In the genomic region with DNA sequence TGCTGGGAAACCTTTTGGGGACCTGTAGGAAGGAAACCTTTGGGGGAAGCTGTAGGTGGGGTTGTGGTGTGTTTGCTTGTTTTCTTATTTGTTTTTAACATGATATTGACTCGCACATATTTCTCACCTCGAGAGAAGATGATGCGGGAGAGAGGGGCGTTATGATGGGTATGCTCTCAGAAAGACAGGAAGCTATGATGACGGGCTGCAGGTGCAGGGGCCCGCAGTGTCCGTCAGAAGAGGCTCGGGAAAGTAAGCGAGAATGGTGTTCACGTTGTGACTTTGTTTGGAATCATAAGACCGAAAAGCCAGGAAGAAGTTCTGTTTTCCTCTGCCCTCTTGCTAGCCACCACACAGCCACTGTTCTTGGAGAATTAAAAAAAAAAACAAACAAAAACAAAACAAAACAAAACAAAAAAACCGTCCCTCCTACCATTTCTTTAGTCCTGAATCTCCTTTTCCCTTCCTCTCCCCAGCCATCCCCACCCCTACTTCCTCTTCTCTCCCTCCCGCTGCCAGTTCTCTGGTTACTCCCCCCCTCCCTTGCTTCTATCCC, we compare ENCODE assay signal across 9 cellular contexts. TPM values are rescaled to one million over a fixed set of nuclear protein-coding genes. Genes with fewer than 3 reads are reported as not detected.
A peak's percentile ranks its signal among the peaks of the same experiment; 100 is the strongest.
DNase-seq lines count a peak whose midpoint lies in the region; ATAC-seq and TF ChIP-seq lines count a peak whose summit lies in the region.
"Had no signal": no experiment of that assay in that cellular context is flagged by ENCODE, and none has a peak within 500 bp of the region (broad histone marks: within the 10 kb centered on the region; RNA-seq: fewer than 3 reads in every experiment).

No MANE protein-coding gene starts in this region.

- H3K27ac Mint-ChIP-seq in activated naive CD8-positive, alpha-beta T cell treated with anti-CD3 and anti-CD28 coated beads, Interleukin-2, amount 50 U/mL, for 24 hours = no peak overlapping the region
- no peak overlapping the region for H3K27ac Mint-ChIP-seq in activated T-helper 2 cell treated with anti-CD3 and anti-CD28 coated beads, Interferon-gamma antibody, Interleukin-2, Interleukin-4, amounts not matched to agents 10 μg/mL and 5 μg/mL and 100 μg/mL, durations not matched to agents 14 hours and 24 hours and 36 hours

- no peaks in the 10 kb centered on the region for H3K36me3 Mint-ChIP-seq in activated naive CD8-positive, alpha-beta T cell treated with anti-CD3 and anti-CD28 coated beads, Interleukin-2, amount 50 U/mL, for 24 hours (ENCODE audit: low read depth)
- no peaks in the 10 kb centered on the region for H3K36me3 Mint-ChIP-seq in activated T-helper 2 cell treated with anti-CD3 and anti-CD28 coated beads, Interferon-gamma antibody, Interleukin-2, Interleukin-4, amounts not matched to agents 10 μg/mL and 5 μg/mL and 100 μg/mL, durations not matched to agents 14 hours and 24 hours and 36 hours (ENCODE audit: low read depth)

- H3K27me3 Mint-ChIP-seq in activated naive CD8-positive, alpha-beta T cell treated with anti-CD3 and anti-CD28 coated beads, Interleukin-2, amount 50 U/mL, for 24 hours = peaks cover 53% of the 10 kb centered on the region
- peaks cover 60% of the 10 kb centered on the region for H3K27me3 Mint-ChIP-seq in activated T-helper 2 cell treated with anti-CD3 and anti-CD28 coated beads, Interferon-gamma antibody, Interleukin-2, Interleukin-4, amounts not matched to agents 10 μg/mL and 5 μg/mL and 100 μg/mL, durations not matched to agents 14 hours and 24 hours and 36 hours (ENCODE audit: low read depth)

- TF ChIP-seq POLR2A in lower leg skin (IDR thresholded peaks at IDR 0.05) = no peak

- H3K27ac ChIP-seq in cardiac muscle cell (no peak overlapping the region), upper lobe of right lung (peak overlapping the region; percentile 63)

- intact Hi-C loops in cardiac septum (cut with DNase I) (no loop called here), lower leg skin (cut with DNase I; ENCODE audit: low total_unique reads) (no loop called here), upper lobe of right lung (cut with DNase I) (no loop called here)
- intact Hi-C loops in activated T-helper 2 cell treated with anti-CD3 and anti-CD28 coated beads, Interferon-gamma antibody, Interleukin-2, Interleukin-4, amounts not matched to agents 10 μg/mL and 5 μg/mL and 100 μg/mL, durations not matched to agents 14 hours and 24 hours and 36 hours (cut with micrococcal nuclease) = loop anchor here (10.0 kb wide), 1 partner anchor 765 kb away; the partner anchor contains the start of gene FGF5

- peaks cover 6% of the 10 kb centered on the region for H3K4me1 ChIP-seq in cardiac muscle cell (ENCODE audit: low read depth)
- peaks cover 7% of the 10 kb centered on the region for H3K4me1 ChIP-seq in upper lobe of right lung

- peaks cover 15% of the 10 kb centered on the region for H3K4me1 Mint-ChIP-seq in activated naive CD8-positive, alpha-beta T cell treated with anti-CD3 and anti-CD28 coated beads, Interleukin-2, amount 50 U/mL, for 24 hours
- H3K4me1 Mint-ChIP-seq in activated T-helper 2 cell treated with anti-CD3 and anti-CD28 coated beads, Interferon-gamma antibody, Interleukin-2, Interleukin-4, amounts not matched to agents 10 μg/mL and 5 μg/mL and 100 μg/mL, durations not matched to agents 14 hours and 24 hours and 36 hours (ENCODE audit: low read depth) = peaks cover 1% of the 10 kb centered on the region

- peaks cover 100% of the 10 kb centered on the region for H3K27me3 ChIP-seq in cardiac muscle cell
- peaks cover 35% of the 10 kb centered on the region for H3K27me3 ChIP-seq in upper lobe of right lung

- H3K4me3 Mint-ChIP-seq in activated naive CD8-positive, alpha-beta T cell treated with anti-CD3 and anti-CD28 coated beads, Interleukin-2, amount 50 U/mL, for 24 hours = peak overlapping the region; percentile 80
- H3K4me3 Mint-ChIP-seq in activated T-helper 2 cell treated with anti-CD3 and anti-CD28 coated beads, Interferon-gamma antibody, Interleukin-2, Interleukin-4, amounts not matched to agents 10 μg/mL and 5 μg/mL and 100 μg/mL, durations not matched to agents 14 hours and 24 hours and 36 hours (ENCODE audit: low read depth) = no peak overlapping the region

- TF ChIP-seq CTCF in cardiac muscle cell (IDR thresholded peaks at IDR 0.05; ENCODE audit: low read depth, low read length) = no peak
- no peak for TF ChIP-seq CTCF in lower leg skin (IDR thresholded peaks at IDR 0.05)
- TF ChIP-seq CTCF in upper lobe of right lung (IDR thresholded peaks at IDR 0.05) = no peak

- DNase-seq in cardiac muscle cell (ENCODE audit: low read depth in 1 of 2, low spot score in 1 of 2) (no peak), cardiac septum (ENCODE audit: low spot score) (no peak), lower leg skin (ENCODE audit: low spot score in 2 of 2) (no peak), upper lobe of right lung (no peak), left lobe of liver (ENCODE audit: low spot score) (no peak)
- DNase-seq in activated naive CD8-positive, alpha-beta T cell treated with anti-CD3 and anti-CD28 coated beads, Interleukin-2, amount 50 U/mL, for 24 hours = no peak
- no peak for DNase-seq in activated T-helper 2 cell treated with anti-CD3 and anti-CD28 coated beads, Interferon-gamma antibody, Interleukin-2, Interleukin-4, amounts not matched to agents 10 μg/mL and 5 μg/mL and 100 μg/mL, durations not matched to agents 14 hours and 24 hours and 36 hours (ENCODE audit: low spot score)

- H3K36me3 ChIP-seq in cardiac muscle cell (no peaks in the 10 kb centered on the region), upper lobe of right lung (no peaks in the 10 kb centered on the region)

- whole genome bisulfite sequencing in lower leg skin, 2 donors = 4 to 7% methylated on average over 13 of the region's 13 CpGs

- no peaks in the 10 kb centered on the region for H3K9me3 ChIP-seq in cardiac muscle cell (ENCODE audit: low read depth)
- no peaks in the 10 kb centered on the region for H3K9me3 ChIP-seq in upper lobe of right lung

- H3K4me3 ChIP-seq in cardiac muscle cell = peak overlapping the region; percentile 40
- H3K4me3 ChIP-seq in lower leg skin (ENCODE audit: low read depth, poor library complexity, severe bottlenecking) = peak overlapping the region; percentile 1
- peak overlapping the region; percentile 49 for H3K4me3 ChIP-seq in upper lobe of right lung

- ATAC-seq in activated naive CD8-positive, alpha-beta T cell treated with anti-CD3 and anti-CD28 coated beads, Interleukin-2, amount 50 U/mL, for 24 hours = no peak
- no peak for ATAC-seq in upper lobe of right lung
- ATAC-seq in GM19035 (IDR thresholded peaks at IDR 0.05; ENCODE audit: unreplicated experiment) = no peak
- no peak for ATAC-seq in left lobe of liver

- H3K9me3 Mint-ChIP-seq in activated naive CD8-positive, alpha-beta T cell treated with anti-CD3 and anti-CD28 coated beads, Interleukin-2, amount 50 U/mL, for 24 hours = no peaks in the 10 kb centered on the region
- H3K9me3 Mint-ChIP-seq in activated T-helper 2 cell treated with anti-CD3 and anti-CD28 coated beads, Interferon-gamma antibody, Interleukin-2, Interleukin-4, amounts not matched to agents 10 μg/mL and 5 μg/mL and 100 μg/mL, durations not matched to agents 14 hours and 24 hours and 36 hours = no peaks in the 10 kb centered on the region

RNA-seq across cellular contexts. Expression of gene BMP3, which starts 0.4 kb away (rescaled TPM):
- total RNA-seq in cardiac muscle cell = 0.03 TPM in 1 of 2 replicates, not detected in the other
- polyA plus RNA-seq in cardiac muscle cell = 0.02 TPM in 1 of 2 replicates, not detected in the other
- total RNA-seq in cardiac septum = not detected
- total RNA-seq in lower leg skin = 1 to 10 TPM in 3 of 4 donors, under 1 TPM in 1; 0.83 to 1.5 (median 1.2) TPM
- 15.5 TPM for total RNA-seq in upper lobe of right lung
- total RNA-seq in activated T-helper 2 cell treated with anti-CD3 and anti-CD28 coated beads, Interferon-gamma antibody, Interleukin-2, Interleukin-4, amounts not matched to agents 10 μg/mL and 5 μg/mL and 100 μg/mL, durations not matched to agents 14 hours and 24 hours and 36 hours = not detected in 2 replicates
- total RNA-seq in left lobe of liver = not detected
- total RNA-seq: G401 had no signal
